1 cellular context compared by ENCODE assay signal in genomic region chr14:59009967-59010366, GRCh38.
TF ChIP-seq lines count a peak whose summit lies in the region.

No MANE protein-coding gene starts in this region.

TF ChIP-seq in HepG2, 621 proteins besides CTCF, POLR2A, EP300 and RAD21 (continued from another document):
- no peak for TF ChIP-seq LRRFIP1 (CRISPR knock-in tag; conservative IDR thresholded peaks at IDR 0.05)
- TF ChIP-seq KAT7 (CRISPR knock-in tag; IDR thresholded peaks at IDR 0.05; ENCODE audit: borderline replicate concordance) = no peak
- no peak for TF ChIP-seq ZNF619 (CRISPR knock-in tag; IDR thresholded peaks at IDR 0.05)
- no peak for TF ChIP-seq NBN (conservative IDR thresholded peaks at IDR 0.05)
- TF ChIP-seq SRF (IDR thresholded peaks at IDR 0.05; ENCODE audit: low read depth, low read length) = no peak
- TF ChIP-seq ZSCAN25 (CRISPR knock-in tag; IDR thresholded peaks at IDR 0.05) = no peak
- no peak for TF ChIP-seq TSC22D2 (CRISPR knock-in tag; IDR thresholded peaks at IDR 0.05; ENCODE audit: borderline replicate concordance)
- no peak for TF ChIP-seq ZXDC (CRISPR knock-in tag; IDR thresholded peaks at IDR 0.05)
- TF ChIP-seq ZNF414 (CRISPR knock-in tag; IDR thresholded peaks at IDR 0.05) = no peak
- no peak for TF ChIP-seq GLI4 (CRISPR knock-in tag; IDR thresholded peaks at IDR 0.05; ENCODE audit: borderline replicate concordance)
- no peak for TF ChIP-seq PREB (CRISPR knock-in tag; IDR thresholded peaks at IDR 0.05)
- no peak; the same call in 1 of the 2 replicates for TF ChIP-seq TRIM24 (CRISPR knock-in tag; IDR thresholded peaks at IDR 0.05)
- TF ChIP-seq FOXM1 (CRISPR knock-in tag; IDR thresholded peaks at IDR 0.05) = no peak
- TF ChIP-seq GLMP (CRISPR knock-in tag; IDR thresholded peaks at IDR 0.05; ENCODE audit: borderline replicate concordance) = no peak
- TF ChIP-seq ZMYM3 (CRISPR knock-in tag; IDR thresholded peaks at IDR 0.05) = 0 out of 2 replicates have a peak, but pooled peaks have one; percentile 31
- no peak for TF ChIP-seq YEATS4 (CRISPR knock-in tag; IDR thresholded peaks at IDR 0.05; ENCODE audit: borderline replicate concordance)
- TF ChIP-seq PHB2 (IDR thresholded peaks at IDR 0.05; ENCODE audit: partially characterized antibody) = no peak
- TF ChIP-seq KLF16 (CRISPR knock-in tag; IDR thresholded peaks at IDR 0.05) = no peak
- no peak for TF ChIP-seq TERF1 (CRISPR knock-in tag; IDR thresholded peaks at IDR 0.05)
- no peak for TF ChIP-seq GFI1 (CRISPR knock-in tag; IDR thresholded peaks at IDR 0.05; ENCODE audit: borderline replicate concordance)
